In the genomic region with DNA sequence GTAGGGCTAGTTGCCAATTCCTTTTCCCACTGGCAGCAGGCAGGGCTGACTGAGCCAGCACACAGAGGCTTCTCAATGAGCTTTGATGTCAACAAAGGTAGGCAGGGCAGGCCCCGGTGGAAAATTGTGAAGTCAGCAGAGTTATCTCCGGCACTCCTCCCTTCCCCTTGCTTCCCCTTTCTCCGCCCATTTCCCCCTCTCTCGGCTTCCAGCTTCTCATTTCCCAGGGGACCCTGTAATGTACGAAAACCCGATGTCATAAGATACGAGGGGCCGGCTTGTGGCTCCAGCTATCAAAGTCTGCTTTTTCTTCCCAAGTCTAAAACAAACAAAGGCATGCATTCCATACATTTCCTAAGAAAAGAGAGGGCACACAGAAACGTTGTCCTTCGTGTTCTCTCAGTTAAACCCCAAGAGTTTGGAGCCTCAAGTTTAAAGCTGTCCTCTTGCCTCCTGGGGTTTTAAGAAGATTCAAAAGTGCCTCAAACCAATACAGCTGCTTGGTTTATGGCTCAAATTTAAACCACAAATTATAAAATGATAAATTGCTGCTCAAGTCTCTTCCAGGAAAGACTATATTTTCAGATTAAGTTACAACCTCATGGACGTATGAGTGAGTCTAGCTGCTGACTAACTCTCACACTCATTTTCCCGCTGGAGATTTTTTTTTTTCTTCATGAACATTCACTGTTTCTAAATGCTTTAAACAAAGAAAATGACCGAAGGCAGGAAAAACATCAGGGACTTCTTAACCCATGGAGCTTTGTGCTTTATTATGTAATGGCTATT, we compare ENCODE assay signal across 1 cellular context.
A peak's percentile ranks its signal among the peaks of the same experiment; 100 is the strongest.
TF ChIP-seq lines count a peak whose summit lies in the region.

No MANE protein-coding gene starts in this region.

TF ChIP-seq in HEK293, 187 proteins besides CTCF, POLR2A, EP300 and RAD21 (continued from another document):
- TF ChIP-seq ZBTB7A (tag by site-specific recombination; IDR thresholded peaks at IDR 0.05; ENCODE audit: low read depth) (no peak), ZXDB (tag by site-specific recombination; IDR thresholded peaks at IDR 0.05) (peak; percentile 78; the same call in 1 of the 2 replicates), ZNF585B (tag by site-specific recombination; IDR thresholded peaks at IDR 0.05) (no peak), YY1 (tag by site-specific recombination; IDR thresholded peaks at IDR 0.05) (no peak), ZNF112 (tag by site-specific recombination; IDR thresholded peaks at IDR 0.05) (no peak), ZNF433 (tag by site-specific recombination; IDR thresholded peaks at IDR 0.05; ENCODE audit: low read depth) (no peak), ZNF223 (tag by site-specific recombination; IDR thresholded peaks at IDR 0.05) (no peak), KLF1 (tag by site-specific recombination; IDR thresholded peaks at IDR 0.05) (peak; percentile 60), BCL11B (tag by site-specific recombination; IDR thresholded peaks at IDR 0.05; ENCODE audit: low read depth) (no peak), ZNF37A (tag by site-specific recombination; IDR thresholded peaks at IDR 0.05) (no peak), ZBTB21 (tag by site-specific recombination; IDR thresholded peaks at IDR 0.05) (peak; percentile 83), ZNF510 (tag by site-specific recombination; IDR thresholded peaks at IDR 0.05; ENCODE audit: insufficient replicate concordance) (no peak), ZNF776 (tag by site-specific recombination; IDR thresholded peaks at IDR 0.05; ENCODE audit: borderline replicate concordance) (no peak), BCL11A (tag by site-specific recombination; IDR thresholded peaks at IDR 0.05; ENCODE audit: low read depth) (no peak), KLF16 (tag by site-specific recombination; IDR thresholded peaks at IDR 0.05) (0 out of 2 replicates have a peak, but pooled peaks have one; percentile 25), ZNF560 (tag by site-specific recombination; IDR thresholded peaks at IDR 0.05; ENCODE audit: borderline replicate concordance) (no peak), ZNF311 (tag by site-specific recombination; IDR thresholded peaks at IDR 0.05; ENCODE audit: borderline replicate concordance) (no peak)
- TF ChIP-seq, protein P1, sequence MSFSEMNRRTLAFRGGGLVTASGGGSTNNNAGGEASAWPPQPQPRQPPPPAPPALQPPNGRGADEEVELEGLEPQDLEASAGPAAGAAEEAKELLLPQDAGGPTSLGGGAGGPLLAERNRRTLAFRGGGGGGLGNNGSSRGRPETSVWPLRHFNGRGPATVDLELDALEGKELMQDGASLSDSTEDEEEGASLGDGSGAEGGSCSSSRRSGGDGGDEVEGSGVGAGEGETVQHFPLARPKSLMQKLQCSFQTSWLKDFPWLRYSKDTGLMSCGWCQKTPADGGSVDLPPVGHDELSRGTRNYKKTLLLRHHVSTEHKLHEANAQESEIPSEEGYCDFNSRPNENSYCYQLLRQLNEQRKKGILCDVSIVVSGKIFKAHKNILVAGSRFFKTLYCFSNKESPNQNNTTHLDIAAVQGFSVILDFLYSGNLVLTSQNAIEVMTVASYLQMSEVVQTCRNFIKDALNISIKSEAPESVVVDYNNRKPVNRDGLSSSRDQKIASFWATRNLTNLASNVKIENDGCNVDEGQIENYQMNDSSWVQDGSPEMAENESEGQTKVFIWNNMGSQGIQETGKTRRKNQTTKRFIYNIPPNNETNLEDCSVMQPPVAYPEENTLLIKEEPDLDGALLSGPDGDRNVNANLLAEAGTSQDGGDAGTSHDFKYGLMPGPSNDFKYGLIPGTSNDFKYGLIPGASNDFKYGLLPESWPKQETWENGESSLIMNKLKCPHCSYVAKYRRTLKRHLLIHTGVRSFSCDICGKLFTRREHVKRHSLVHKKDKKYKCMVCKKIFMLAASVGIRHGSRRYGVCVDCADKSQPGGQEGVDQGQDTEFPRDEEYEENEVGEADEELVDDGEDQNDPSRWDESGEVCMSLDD (tag by site-specific recombination; IDR thresholded peaks at IDR 0.05) = peak; percentile 75
